Comparison of ENCODE assay signal across 8 cellular contexts in the genomic region with DNA sequence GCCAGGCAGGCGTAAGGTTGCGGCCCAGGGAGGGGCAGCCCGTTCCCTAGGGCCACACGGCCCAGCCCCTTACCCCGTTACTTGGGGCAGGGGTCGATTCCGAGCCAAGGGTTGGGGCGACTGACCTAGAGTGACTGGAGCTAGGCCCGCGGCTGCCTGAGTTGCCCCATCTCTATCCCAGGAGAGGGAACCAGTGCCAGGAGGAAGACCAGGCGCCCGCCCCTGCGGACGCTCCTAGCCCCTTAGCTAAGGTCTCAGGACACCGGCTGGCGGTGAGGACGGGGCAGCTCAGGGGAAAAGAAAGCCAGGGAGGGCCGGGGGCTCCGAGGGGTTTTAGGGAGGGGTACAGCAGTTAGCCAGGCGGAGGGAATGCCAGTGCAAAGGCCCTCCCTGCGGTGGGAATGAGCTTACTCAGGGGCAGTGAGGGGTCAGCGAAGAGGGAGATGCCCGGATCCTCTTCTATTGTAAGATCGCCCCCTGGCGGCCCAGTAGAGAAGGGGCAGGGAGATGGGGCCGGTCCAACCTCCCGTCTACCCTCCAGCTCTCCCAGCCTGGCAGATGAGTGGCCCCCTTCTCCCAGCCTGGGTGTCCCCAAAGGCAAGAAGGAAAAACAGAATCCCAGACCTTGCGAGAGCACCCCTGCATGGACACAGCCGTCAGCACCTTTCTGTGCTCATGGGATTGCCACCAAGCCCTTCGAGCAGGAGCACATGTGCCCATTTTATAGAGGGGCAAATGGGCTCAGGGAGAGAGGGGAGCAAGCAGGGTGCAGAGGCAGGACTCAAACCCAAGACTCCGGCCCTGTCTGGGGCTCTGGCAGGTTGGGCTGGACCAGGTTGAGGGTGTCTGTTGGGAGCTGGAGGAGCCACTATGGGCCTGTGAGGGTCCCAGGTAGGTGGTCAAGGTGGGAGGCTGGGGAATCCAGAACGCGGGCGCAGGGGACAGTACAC. TPM values are rescaled to one million over a fixed set of nuclear protein-coding genes. Genes with fewer than 3 reads are reported as not detected.
DNase-seq lines count a peak whose midpoint lies in the region; ATAC-seq and TF ChIP-seq lines count a peak whose summit lies in the region.

No MANE protein-coding gene starts in this region.

- no peak overlapping the region for H3K18ac ChIP-seq in H9 (ENCODE audit: insufficient read length, low read depth, low read length)

- no peaks in the 10 kb centered on the region for H3K79me1 ChIP-seq in H9 (ENCODE audit: insufficient read depth, low read depth, low read length, poor library complexity, severe bottlenecking)

- H2BK20ac ChIP-seq in H9 (ENCODE audit: low read depth, low read length, poor library complexity, severe bottlenecking): no peak overlapping the region

- TF ChIP-seq POLR2A in adrenal gland (IDR thresholded peaks at IDR 0.05): no peak

- H3K14ac ChIP-seq in H9 (ENCODE audit: insufficient read depth, low read length): no peak overlapping the region

- H3K9ac ChIP-seq in H9 (ENCODE audit: extremely low read depth, insufficient read length, low read length): no peak overlapping the region

- ATAC-seq in HG02610 (IDR thresholded peaks at IDR 0.05; ENCODE audit: unreplicated experiment): no peak

- H3K23ac ChIP-seq in H9 (ENCODE audit: insufficient read length, low read depth, low read length): no peak overlapping the region

- no peak overlapping the region for H4K8ac ChIP-seq in H9 (replicated peaks; ENCODE audit: insufficient read length, low read depth, low read length)

- no peak overlapping the region for H2AK5ac ChIP-seq in H9 (ENCODE audit: insufficient read length, low read length)

- no CpG with 5 or more reads among the region's 34 CpGs for WGBS in H9 (ENCODE audit: extremely low coverage, insufficient read length, low lambda C conversion rate)
- WGBS in adrenal gland, 4 donors: 51 to 70% (median 64%) methylated on average over 22 to 34 of the region's 34 CpGs

- peaks cover 7% of the 10 kb centered on the region for H3K27me3 Mint-ChIP-seq in H9 (ENCODE audit: low read depth)
- H3K27me3 Mint-ChIP-seq in immature natural killer cell (ENCODE audit: low read depth in 3 of 3): peaks cover 0 to 3% (median 1%) of the 10 kb centered on the region in 3 donors

- H3T11ph ChIP-seq in H9 (ENCODE audit: low read length): no peak overlapping the region

- no peak overlapping the region for H2BK12ac ChIP-seq in H9 (ENCODE audit: insufficient read length, low read depth, low read length)

- H2BK15ac ChIP-seq in H9 (ENCODE audit: low read depth, low read length): no peak overlapping the region

- H3K36me3 ChIP-seq in adrenal gland (replicated peaks in 1 of 2): no peaks in the 10 kb centered on the region

- H3K27ac Mint-ChIP-seq in H9: no peak overlapping the region; a peak in 1 of 7 replicates
- no peak overlapping the region for H3K27ac Mint-ChIP-seq in immature natural killer cell

- H3K27ac ChIP-seq in H9 (ENCODE audit: insufficient read length, low read depth, low read length) (no peak overlapping the region), adrenal gland (no peak overlapping the region)

- no peak overlapping the region for H3K4ac ChIP-seq in H9 (ENCODE audit: low read depth, low read length)

- no peaks in the 10 kb centered on the region for H3K79me2 ChIP-seq in H9 (ENCODE audit: insufficient read depth, low read length)

- peak; percentile 96 for TF ChIP-seq CTCF in H9 (conservative IDR thresholded peaks at IDR 0.05)
- TF ChIP-seq CTCF in adrenal gland (IDR thresholded peaks at IDR 0.05): peak; percentile 21 to 61 (median 51)

- H2BK5ac ChIP-seq in H9 (ENCODE audit: insufficient read length, low read length): no peak overlapping the region

- H3K4me1 Mint-ChIP-seq in H9 (peaks cover 0 to 5% of the 10 kb centered on the region in 2 experiments; a peak in 1 of 4 replicates), immature natural killer cell (no peaks in the 10 kb centered on the region)

- no peak overlapping the region for H3K56ac ChIP-seq in H9 (ENCODE audit: insufficient read length, low read depth, low read length)

- no peak overlapping the region for H4K5ac ChIP-seq in H9 (ENCODE audit: insufficient read length, low read depth, low read length)

- H3K4me2 ChIP-seq in H9 (ENCODE audit: insufficient read depth, insufficient read length, low read length): no peak overlapping the region

- H2AFZ ChIP-seq in H9 (ENCODE audit: low read length): no peak overlapping the region

- no peak overlapping the region for H2BK120ac ChIP-seq in H9 (ENCODE audit: low read depth, low read length, poor library complexity, severe bottlenecking)

- H3K9me3 Mint-ChIP-seq in H9 (no peaks in the 10 kb centered on the region; a peak in 1 of 5 replicates), immature natural killer cell (no peaks in the 10 kb centered on the region)

- no peaks in the 10 kb centered on the region for H4K20me1 ChIP-seq in H9 (ENCODE audit: control insufficient read depth, insufficient read depth, insufficient read length)

- no peak overlapping the region for H3K4me3 ChIP-seq in adrenal gland

- no peaks in the 10 kb centered on the region for H3K9me3 ChIP-seq in H9 (ENCODE audit: control insufficient read depth, low read depth, low read length)
- no peaks in the 10 kb centered on the region for H3K9me3 ChIP-seq in adrenal gland (replicated peaks in 1 of 3)

- intact Hi-C loops in adrenal gland (cut with DNase I) (no loop called here), posterior vena cava (cut with DNase I) (loop anchor here in 1 of 2 donors (10.0 kb wide), 1 partner anchor 80 kb away; no protein-coding TSS in a partner anchor)

- H3K4me1 ChIP-seq in H9 (ENCODE audit: insufficient read depth, low read length) (no peaks in the 10 kb centered on the region), adrenal gland (replicated peaks in 1 of 2) (no peaks in the 10 kb centered on the region)

- DNase-seq in 8988T: peak; percentile 79
- DNase-seq in H9: peak; percentile 82
- DNase-seq in T-helper 1 cell: peak in 3 of 5 donors; percentile 36 to 51 (median 48)
- DNase-seq in adrenal gland: peak in 2 of 7 donors; percentile 53 to 56
- peak; percentile 41 to 50 (median 41) for DNase-seq in immature natural killer cell
- peak; percentile 56 to 71 for DNase-seq in stimulated activated CD4-positive, alpha-beta T cell treated with anti-CD3 and anti-CD28 coated beads, Interleukin-4, amount 100 ng/mL, for 48 hours (ENCODE audit: low read depth in 2 of 2)
- DNase-seq in posterior vena cava (ENCODE audit: low spot score): no peak

- H3K27me3 ChIP-seq in H9 (ENCODE audit: insufficient read depth, low read length) (no peaks in the 10 kb centered on the region), adrenal gland (no peaks in the 10 kb centered on the region)

- H3K4me3 Mint-ChIP-seq in H9: 0 out of 5 replicates have a peak overlapping the region, but pooled peaks of 1 of the 2 experiments have one; percentile 27
- H3K4me3 Mint-ChIP-seq in immature natural killer cell: no peak overlapping the region

- H3K23me2 ChIP-seq in H9 (ENCODE audit: insufficient read length, low read depth, low read length, poor library complexity, severe bottlenecking): no peaks in the 10 kb centered on the region

- H3K36me3 Mint-ChIP-seq in H9 (ENCODE audit: insufficient read depth in 1 of 3, low read depth in 3 of 3) (no peaks in the 10 kb centered on the region; a peak in 1 of 7 replicates), immature natural killer cell (no peaks in the 10 kb centered on the region)

- no peak overlapping the region for H4K91ac ChIP-seq in H9 (ENCODE audit: insufficient read length, low read depth, low read length)

RNA-seq across cellular contexts. Expression of gene CILP2, which starts 16.3 kb away (rescaled TPM):
- total RNA-seq in H9 (2021) (5.9 and 6.4 TPM in 2 replicates), adrenal gland (under 1 TPM in 1 of 8 donors, not detected in 7; 0.43 TPM), posterior vena cava (1 to 10 TPM in 1 of 2 donors, under 1 TPM in 1; 0.67 to 2.3 TPM)
- polyA plus RNA-seq in adrenal gland (under 1 TPM in 2 of 3 donors, not detected in 1; 0.13 to 0.24 TPM), immature natural killer cell (not detected)

RNA-seq across cellular contexts. Expression of gene YJEFN3, which starts 25.6 kb away (rescaled TPM):
- 15.7 and 16.6 TPM in 2 replicates for total RNA-seq in H9 (2021)
- 1 to 10 TPM in 5 of 8 donors, under 1 TPM in 3; 0.36 to 5.7 (median 1.3) TPM for total RNA-seq in adrenal gland
- polyA plus RNA-seq in adrenal gland: 10 to 100 TPM in 1 of 3 donors, 1 to 10 TPM in 1, under 1 TPM in 1; 0.77 to 30.2 (median 6.1) TPM
- under 1 TPM in 1 of 3 donors, not detected in 2; 0.21 TPM for polyA plus RNA-seq in immature natural killer cell
- 1 to 10 TPM; 2.9 to 3.7 TPM for total RNA-seq in posterior vena cava

RNA-seq across cellular contexts. Expression of gene NDUFA13, which starts 38.3 kb away (rescaled TPM):
- total RNA-seq in H9 (2021) (489 and 509 TPM in 2 replicates), adrenal gland (100 to 1,000 TPM in 6 of 8 donors, 10 to 100 TPM in 2; 17.0 to 416 (median 281) TPM), posterior vena cava (100 to 1,000 TPM; 217 to 248 TPM)
- polyA plus RNA-seq in adrenal gland (100 to 1,000 TPM; 202 to 558 (median 329) TPM), immature natural killer cell (100 to 1,000 TPM; 242 to 566 (median 301) TPM)

RNA-seq across cellular contexts. Expression of gene TSSK6, which starts 39.0 kb away (rescaled TPM):
- total RNA-seq in H9 (2021) (2.6 and 2.8 TPM in 2 replicates), adrenal gland (10 to 100 TPM in 1 of 8 donors, 1 to 10 TPM in 6, under 1 TPM in 1; 0.95 to 50.5 (median 3.6) TPM), posterior vena cava (under 1 TPM; 0.46 to 1.00 TPM)
- polyA plus RNA-seq in adrenal gland (1 to 10 TPM in 1 of 3 donors, under 1 TPM in 1, not detected in 1; 0.37 to 1.0 TPM), immature natural killer cell (under 1 TPM in 2 of 3 donors, not detected in 1; 0.66 to 0.96 TPM)
